Comparison of ENCODE assay signal across 22 cellular contexts in the genomic region with DNA sequence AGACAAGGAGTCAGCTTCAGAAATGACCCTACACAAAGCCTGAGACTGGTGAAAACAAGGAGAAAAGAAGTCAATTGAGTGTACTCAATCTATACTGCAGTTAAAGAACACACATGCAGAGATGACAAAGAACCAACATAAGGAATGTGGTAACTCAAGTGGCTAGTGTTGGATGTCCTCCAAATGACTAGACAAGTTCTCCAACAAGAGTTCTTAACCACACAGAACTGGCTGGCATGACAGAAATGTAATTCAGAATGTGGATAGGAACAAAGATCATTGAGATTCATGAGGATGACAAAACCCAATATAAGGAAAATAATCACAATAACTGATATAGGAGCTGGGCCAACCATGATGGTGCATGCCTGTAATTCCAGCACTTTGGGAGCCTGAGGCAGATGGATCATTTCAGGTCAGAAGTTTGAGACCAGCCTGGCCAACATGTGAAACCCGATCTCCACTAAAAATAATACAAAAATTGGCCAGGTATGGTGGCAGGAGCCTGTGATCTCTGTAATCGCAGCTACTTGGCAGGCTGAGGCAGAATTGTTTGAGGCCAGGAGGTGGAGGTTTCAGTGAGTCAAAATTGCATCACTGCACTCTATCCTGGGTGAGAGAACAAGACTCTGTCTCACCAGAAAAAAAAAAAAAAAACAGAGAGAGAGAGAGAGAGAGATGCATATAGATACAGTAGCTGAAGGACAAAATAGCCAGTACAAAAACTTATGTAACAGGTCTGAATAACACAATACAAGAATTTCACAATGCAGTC.
"Had no signal": no experiment of that assay in that cellular context is flagged by ENCODE, and none has a peak within 500 bp of the region (broad histone marks: within the 10 kb centered on the region; RNA-seq: fewer than 3 reads in every experiment).

No MANE protein-coding gene starts in this region.

- H3K27ac ChIP-seq: dorsolateral prefrontal cortex, thyroid gland had no signal

- H3K4me3 ChIP-seq: dorsolateral prefrontal cortex, esophagus squamous epithelium, lung, thyroid gland had no signal

- FAIRE-seq: colon, endometrium, keratinocyte had no signal

- H3K36me3 ChIP-seq: esophagus squamous epithelium, thyroid gland had no signal

- H3K9me3 ChIP-seq: esophagus squamous epithelium, thyroid gland had no signal

- H3K4me1 ChIP-seq: esophagus squamous epithelium, thyroid gland had no signal

- H3K27me3 ChIP-seq: dorsolateral prefrontal cortex, esophagus squamous epithelium, thyroid gland had no signal

- DNase-seq: activated CD4-positive, alpha-beta memory T cell treated with anti-CD3 and anti-CD28 coated beads, Interleukin-2, amount 10 ng/mL, durations not matched to agents 7 days and 5 days; activated CD4-positive, alpha-beta T cell treated with anti-CD3 and anti-CD28 coated beads for 48 hours; activated CD4-positive, CD25-positive, alpha-beta regulatory T cell; activated CD8-positive, alpha-beta memory T cell treated with anti-CD3 and anti-CD28 coated beads, Interleukin-2, amount 10 ng/mL, durations not matched to agents 7 days and 5 days; activated naive CD4-positive, alpha-beta T cell; activated naive CD8-positive, alpha-beta T cell treated with anti-CD3 and anti-CD28 coated beads for 36 hours; amygdala; caudate nucleus; dorsolateral prefrontal cortex; esophagus squamous epithelium; foreskin fibroblast; midbrain; nephron progenitor cell; nucleus accumbens; retina; stimulated activated naive CD4-positive, alpha-beta T cell treated with Interleukin-2 at 50 U/mL for 16 hours; T-cell; thyroid gland had no signal
